Comparison of ENCODE assay signal across 28 cellular contexts in the genomic region with DNA sequence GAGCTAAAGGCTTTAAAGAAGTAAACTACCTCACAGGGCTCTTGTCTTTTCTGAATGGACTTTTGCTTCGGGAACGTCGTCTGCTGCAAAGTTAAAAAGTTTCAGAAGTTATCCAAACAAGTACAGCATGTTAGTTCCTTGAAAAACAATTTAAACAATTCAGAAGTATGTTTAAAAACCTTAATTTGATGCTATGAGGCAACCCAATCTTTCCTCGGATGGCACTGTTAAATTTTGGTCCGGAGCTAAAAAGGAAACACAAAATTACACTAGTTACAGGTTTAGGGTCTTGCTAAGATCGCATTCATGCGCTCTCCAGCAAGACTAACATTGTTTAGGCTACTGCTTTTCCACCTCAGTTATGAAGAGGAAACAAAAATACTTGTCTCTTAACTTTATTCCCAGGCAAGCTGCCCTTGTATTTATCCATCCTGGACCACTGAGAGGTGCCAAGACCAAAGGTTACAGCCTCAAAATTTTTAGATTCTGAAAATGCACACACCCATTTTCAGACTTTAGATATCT.
"Had no signal": no experiment of that assay in that cellular context is flagged by ENCODE, and none has a peak within 500 bp of the region (broad histone marks: within the 10 kb centered on the region; RNA-seq: fewer than 3 reads in every experiment).

No MANE protein-coding gene starts in this region.

- H3K27me3 ChIP-seq: adrenal gland, testis, vagina had no signal

- H3K9ac ChIP-seq: parathyroid adenoma had no signal

- H3K4me3 Mint-ChIP-seq: nephron; stimulated activated memory B cell treated with anti-CD40 and anti-IgM and Interleukin-4, amounts not matched to agents 10 μg/mL and 1 μg/mL and 100 μg/mL, for 72 hours; WTC11 had no signal

- H3K27ac Mint-ChIP-seq: nephron; stimulated activated memory B cell treated with anti-CD40 and anti-IgM and Interleukin-4, amounts not matched to agents 10 μg/mL and 1 μg/mL and 100 μg/mL, for 72 hours had no signal

- H3K27ac ChIP-seq: adrenal gland, parathyroid adenoma, testis, vagina had no signal

- H2AFZ ChIP-seq: parathyroid adenoma had no signal

- H3K4me3 ChIP-seq: adrenal gland, testis, vagina had no signal

- FAIRE-seq: astrocyte, colon, endothelial cell of umbilical vein, frontal cortex, small intestine had no signal

- ATAC-seq: esophagus mucosa; left ventricle myocardium superior; sciatic nerve; stimulated activated memory B cell treated with anti-CD40 and anti-IgM and Interleukin-4, amounts not matched to agents 10 μg/mL and 1 μg/mL and 100 μg/mL, for 72 hours; WTC11 had no signal

- H3K27me3 Mint-ChIP-seq: stimulated activated memory B cell treated with anti-CD40 and anti-IgM and Interleukin-4, amounts not matched to agents 10 μg/mL and 1 μg/mL and 100 μg/mL, for 72 hours had no signal

- H3K9me3 Mint-ChIP-seq: nephron; stimulated activated memory B cell treated with anti-CD40 and anti-IgM and Interleukin-4, amounts not matched to agents 10 μg/mL and 1 μg/mL and 100 μg/mL, for 72 hours; WTC11 had no signal

- DNase-seq: activated CD8-positive, alpha-beta memory T cell treated with anti-CD3 and anti-CD28 coated beads, Interleukin-2, amount 50 U/mL, for 48 hours; activated effector memory CD4-positive, alpha-beta T cell treated with Interleukin-2 at 50 U/mL for 16 hours; activated naive CD4-positive, alpha-beta T cell treated with anti-CD3 and anti-CD28 coated beads, Interleukin-2, amount 50 U/mL, for 16 hours; activated T-cell treated with anti-CD3 and anti-CD28 coated beads, Interleukin-2, amount 50 U/mL, for 48 hours; adrenal gland; central memory CD4-positive, alpha-beta T cell; effector memory CD4-positive, alpha-beta T cell; glutamatergic neuron; hippocampal formation; left ventricle myocardium superior; mammary epithelial cell; midbrain; small intestine; stimulated activated CD4-positive, alpha-beta T cell treated with anti-CD3 and anti-CD28 coated beads, Interleukin-15, amount 100 ng/mL, for 24 hours; T1000; testis; trophoblast cell had no signal

- H3K9me3 ChIP-seq: adrenal gland, testis, vagina had no signal
